Comparison of ENCODE assay signal across 29 cellular contexts in genomic region chr11:127108838-127109237, GRCh38.
"Had no signal": no experiment of that assay in that cellular context is flagged by ENCODE, and none has a peak within 500 bp of the region (broad histone marks: within the 10 kb centered on the region; RNA-seq: fewer than 3 reads in every experiment).

No MANE protein-coding gene starts in this region.

- H3K4me3 Mint-ChIP-seq: activated CD4-positive, alpha-beta memory T cell treated with anti-CD3 and anti-CD28 coated beads, Interleukin-2, amount 10 ng/mL, durations not matched to agents 7 days and 5 days; activated CD4-positive, alpha-beta T cell treated with anti-CD3 and anti-CD28 coated beads for 36 hours; activated CD4-positive, alpha-beta T cell treated with anti-CD3 and anti-CD28 coated beads, Interleukin-2, amount 10 ng/mL, durations not matched to agents 7 days and 5 days; activated naive CD4-positive, alpha-beta T cell treated with anti-CD3 and anti-CD28 coated beads, Interleukin-2, amount 10 ng/mL, durations not matched to agents 7 days and 5 days; activated naive CD8-positive, alpha-beta T cell treated with anti-CD3 and anti-CD28 coated beads, Interleukin-2, amount 10 ng/mL, durations not matched to agents 7 days and 5 days; activated T-cell treated with anti-CD3 and anti-CD28 coated beads, Interleukin-2, amount 50 U/mL, for 24 hours; activated T-cell treated with anti-CD3 and anti-CD28 coated beads, Interleukin-2, amount 50 U/mL, for 72 hours; endodermal cell had no signal

- H3K4me1 Mint-ChIP-seq: activated CD4-positive, alpha-beta memory T cell treated with anti-CD3 and anti-CD28 coated beads, Interleukin-2, amount 10 ng/mL, durations not matched to agents 7 days and 5 days; activated CD4-positive, alpha-beta T cell treated with anti-CD3 and anti-CD28 coated beads for 36 hours; activated CD4-positive, alpha-beta T cell treated with anti-CD3 and anti-CD28 coated beads, Interleukin-2, amount 10 ng/mL, durations not matched to agents 7 days and 5 days; activated naive CD4-positive, alpha-beta T cell treated with anti-CD3 and anti-CD28 coated beads, Interleukin-2, amount 10 ng/mL, durations not matched to agents 7 days and 5 days; activated naive CD8-positive, alpha-beta T cell treated with anti-CD3 and anti-CD28 coated beads, Interleukin-2, amount 10 ng/mL, durations not matched to agents 7 days and 5 days had no signal

- FAIRE-seq: frontal cortex had no signal

- H3K27me3 ChIP-seq: ascending aorta, breast epithelium, cardiac muscle cell, colonic mucosa had no signal

- H3K9me3 ChIP-seq: ascending aorta, breast epithelium, colonic mucosa had no signal

- ATAC-seq: activated CD4-positive, alpha-beta T cell treated with anti-CD3 and anti-CD28 coated beads for 36 hours; activated naive CD4-positive, alpha-beta T cell treated with anti-CD3 and anti-CD28 coated beads, Interleukin-2, amount 50 U/mL, for 72 hours; activated T-cell treated with anti-CD3 and anti-CD28 coated beads, Interleukin-2, amount 50 U/mL, for 72 hours; esophagus mucosa had no signal

- H3K36me3 Mint-ChIP-seq: activated naive CD4-positive, alpha-beta T cell treated with anti-CD3 and anti-CD28 coated beads, Interleukin-2, amount 10 ng/mL, durations not matched to agents 7 days and 5 days; activated naive CD4-positive, alpha-beta T cell treated with anti-CD3 and anti-CD28 coated beads, Interleukin-2, amount 50 U/mL, for 72 hours; activated naive CD8-positive, alpha-beta T cell treated with anti-CD3 and anti-CD28 coated beads, Interleukin-2, amount 10 ng/mL, durations not matched to agents 7 days and 5 days; brain had no signal

- H3K4me3 ChIP-seq: ascending aorta, breast epithelium, cardiac muscle cell, colonic mucosa had no signal

- H3K9me3 Mint-ChIP-seq: activated CD4-positive, alpha-beta memory T cell treated with anti-CD3 and anti-CD28 coated beads, Interleukin-2, amount 10 ng/mL, durations not matched to agents 7 days and 5 days; activated CD4-positive, alpha-beta T cell treated with anti-CD3 and anti-CD28 coated beads, Interleukin-2, amount 10 ng/mL, durations not matched to agents 7 days and 5 days; activated naive CD4-positive, alpha-beta T cell treated with anti-CD3 and anti-CD28 coated beads, Interleukin-2, amount 10 ng/mL, durations not matched to agents 7 days and 5 days; activated naive CD8-positive, alpha-beta T cell treated with anti-CD3 and anti-CD28 coated beads, Interleukin-2, amount 10 ng/mL, durations not matched to agents 7 days and 5 days; activated T-cell treated with anti-CD3 and anti-CD28 coated beads, Interleukin-2, amount 50 U/mL, for 24 hours; activated T-cell treated with anti-CD3 and anti-CD28 coated beads, Interleukin-2, amount 50 U/mL, for 72 hours; brain; endodermal cell had no signal

- DNase-seq: activated CD4-positive, alpha-beta memory T cell treated with anti-CD3 and anti-CD28 coated beads, Interleukin-2, amount 10 ng/mL, durations not matched to agents 7 days and 5 days; activated CD4-positive, alpha-beta T cell treated with anti-CD3 and anti-CD28 coated beads for 36 hours; activated CD4-positive, alpha-beta T cell treated with anti-CD3 and anti-CD28 coated beads, Interleukin-2, amount 10 ng/mL, durations not matched to agents 7 days and 5 days; activated CD4-positive, alpha-beta T cell treated with anti-CD3 and anti-CD28 coated beads, Interleukin-2, amount 50 U/mL, for 4 hours; activated CD4-positive, CD25-positive, alpha-beta regulatory T cell; activated CD4-positive, CD25-positive, alpha-beta regulatory T cell treated with anti-CD3 and anti-CD28 coated beads, Interleukin-2, amount 50 U/mL, for 72 hours; activated CD8-positive, alpha-beta memory T cell treated with anti-CD3 and anti-CD28 coated beads, Interleukin-2, amount 50 U/mL, for 48 hours; activated gamma-delta T cell; activated naive CD4-positive, alpha-beta T cell; activated naive CD4-positive, alpha-beta T cell treated with anti-CD3 and anti-CD28 coated beads, Interleukin-2, amount 10 ng/mL, durations not matched to agents 7 days and 5 days; activated naive CD8-positive, alpha-beta T cell treated with anti-CD3 and anti-CD28 coated beads, Interleukin-2, amount 10 ng/mL, durations not matched to agents 7 days and 5 days; activated T-cell treated with anti-CD3 and anti-CD28 coated beads for 4 hours; activated T-cell treated with anti-CD3 and anti-CD28 coated beads, Interleukin-2, amount 50 U/mL, for 24 hours; activated T-cell treated with anti-CD3 and anti-CD28 coated beads, Interleukin-2, amount 50 U/mL, for 72 hours; central memory CD4-positive, alpha-beta T cell; cerebellar nuclear complex; colonic mucosa; effector memory CD4-positive, alpha-beta T cell; endodermal cell; foreskin fibroblast; head of caudate nucleus; T-helper 2 cell had no signal

- H3K36me3 ChIP-seq: ascending aorta, breast epithelium, cardiac muscle cell, colonic mucosa had no signal

- H3K27ac Mint-ChIP-seq: activated CD4-positive, alpha-beta memory T cell treated with anti-CD3 and anti-CD28 coated beads, Interleukin-2, amount 10 ng/mL, durations not matched to agents 7 days and 5 days; activated CD4-positive, alpha-beta T cell treated with anti-CD3 and anti-CD28 coated beads for 36 hours; activated CD4-positive, alpha-beta T cell treated with anti-CD3 and anti-CD28 coated beads, Interleukin-2, amount 10 ng/mL, durations not matched to agents 7 days and 5 days; activated naive CD4-positive, alpha-beta T cell treated with anti-CD3 and anti-CD28 coated beads, Interleukin-2, amount 10 ng/mL, durations not matched to agents 7 days and 5 days; activated naive CD4-positive, alpha-beta T cell treated with anti-CD3 and anti-CD28 coated beads, Interleukin-2, amount 50 U/mL, for 72 hours; activated naive CD8-positive, alpha-beta T cell treated with anti-CD3 and anti-CD28 coated beads, Interleukin-2, amount 10 ng/mL, durations not matched to agents 7 days and 5 days; activated T-cell treated with anti-CD3 and anti-CD28 coated beads, Interleukin-2, amount 50 U/mL, for 24 hours; activated T-cell treated with anti-CD3 and anti-CD28 coated beads, Interleukin-2, amount 50 U/mL, for 72 hours; endodermal cell had no signal

- H3K4me1 ChIP-seq: ascending aorta, breast epithelium, colonic mucosa had no signal

- H3K27me3 Mint-ChIP-seq: activated CD4-positive, alpha-beta memory T cell treated with anti-CD3 and anti-CD28 coated beads, Interleukin-2, amount 10 ng/mL, durations not matched to agents 7 days and 5 days; activated CD4-positive, alpha-beta T cell treated with anti-CD3 and anti-CD28 coated beads for 36 hours; activated CD4-positive, alpha-beta T cell treated with anti-CD3 and anti-CD28 coated beads, Interleukin-2, amount 10 ng/mL, durations not matched to agents 7 days and 5 days; activated naive CD4-positive, alpha-beta T cell treated with anti-CD3 and anti-CD28 coated beads, Interleukin-2, amount 10 ng/mL, durations not matched to agents 7 days and 5 days; activated naive CD8-positive, alpha-beta T cell treated with anti-CD3 and anti-CD28 coated beads, Interleukin-2, amount 10 ng/mL, durations not matched to agents 7 days and 5 days had no signal

- H3K27ac ChIP-seq: ascending aorta, breast epithelium, cardiac muscle cell, colonic mucosa had no signal
